In the genomic region with DNA sequence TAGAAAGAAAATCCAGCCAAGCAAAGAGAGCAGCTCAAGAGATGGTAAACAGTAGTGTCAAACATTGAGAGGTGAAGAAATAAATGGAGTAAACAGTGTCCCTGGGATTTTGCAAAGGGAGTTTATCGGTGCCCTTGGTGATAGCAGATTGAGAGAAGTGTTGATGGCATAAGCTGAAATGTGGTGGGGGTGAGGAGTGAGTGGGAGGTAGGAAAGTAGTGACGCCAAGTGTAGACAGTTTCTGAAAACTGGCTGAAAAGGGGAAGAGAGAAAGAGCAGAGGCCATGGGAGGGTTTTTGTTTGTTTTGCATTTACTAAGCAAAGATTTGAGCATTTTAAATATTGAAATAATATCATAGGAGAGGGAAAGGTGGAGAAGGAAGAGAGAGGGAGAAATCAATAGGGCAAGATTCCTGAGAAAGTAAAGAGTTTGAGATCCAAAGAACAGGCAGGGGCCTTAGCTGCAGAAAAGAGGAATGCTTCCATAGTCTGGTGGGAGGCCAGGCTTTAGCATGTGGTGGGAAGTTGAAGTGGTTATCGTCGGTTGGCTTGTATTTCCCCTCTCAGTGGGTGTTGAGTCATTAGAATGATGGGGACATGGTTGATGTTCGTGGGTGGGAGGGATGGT, we compare ENCODE assay signal across 13 cellular contexts. TPM values are rescaled to one million over a fixed set of nuclear protein-coding genes. Genes with fewer than 3 reads are reported as not detected.
DNase-seq lines count a peak whose midpoint lies in the region; ATAC-seq, FAIRE-seq and TF ChIP-seq lines count a peak whose summit lies in the region.
"Had no signal": no experiment of that assay in that cellular context is flagged by ENCODE, and none has a peak within 500 bp of the region (broad histone marks: within the 10 kb centered on the region; RNA-seq: fewer than 3 reads in every experiment).

No MANE protein-coding gene starts in this region.

- H3K4me3 ChIP-seq in foreskin fibroblast (ENCODE audit: low read depth in 1 of 2, low read length in 2 of 2) (no peak overlapping the region), prostate gland (no peak overlapping the region)
- H3K4me3 ChIP-seq: cardiac muscle cell had no signal

- H3K36me3 ChIP-seq in prostate gland: no peaks in the 10 kb centered on the region
- H3K36me3 ChIP-seq: cardiac muscle cell had no signal

- no peaks in the 10 kb centered on the region for H3K9me3 ChIP-seq in prostate gland

- no peak overlapping the region for H3K27ac ChIP-seq in prostate gland
- H3K27ac ChIP-seq: cardiac muscle cell, parathyroid adenoma had no signal

- WGBS in prostate gland: 64% methylated on average over 5 of the region's 5 CpGs

- H3K27me3 ChIP-seq in prostate gland (replicated peaks; ENCODE audit: insufficient read depth): no peaks in the 10 kb centered on the region
- H3K27me3 ChIP-seq: cardiac muscle cell had no signal

- TF ChIP-seq POLR2A in prostate gland (IDR thresholded peaks at IDR 0.05): no peak

- FAIRE-seq in GM18507 (lab: Jason Lieb, UNC): peak; percentile 70

- ATAC-seq in GM21528 (IDR thresholded peaks at IDR 0.05; ENCODE audit: low FRiP score, unreplicated experiment) (peak; percentile 98), HG03196 (IDR thresholded peaks at IDR 0.05; ENCODE audit: unreplicated experiment) (peak; percentile 87)

- intact Hi-C loops in prostate gland (cut with DNase I): no loop called here

- TF ChIP-seq CTCF in foreskin fibroblast (IDR thresholded peaks at IDR 0.05; ENCODE audit: low read depth, low read length) (no peak), prostate gland (IDR thresholded peaks at IDR 0.05) (no peak)

- DNase-seq in GM18507 (ENCODE audit: extremely low spot score, insufficient read length, low read depth) (peak; percentile 14), amniotic epithelial cell (ENCODE audit: low read depth) (peak; percentile 23), amniotic stem cell (lab: John Stamatoyannopoulos, UW) (no peak), foreskin fibroblast (no peak), prostate gland (ENCODE audit: low spot score) (no peak)
- DNase-seq in stimulated activated CD4-positive, alpha-beta T cell treated with anti-CD3 and anti-CD28 coated beads, Interleukin-4, amount 100 ng/mL, for 1 hour: no peak
- DNase-seq: activated CD4-positive, alpha-beta memory T cell treated with anti-CD3 and anti-CD28 coated beads for 36 hours; Calu3; NCI-H774 had no signal

- H3K4me1 ChIP-seq in prostate gland (replicated peaks): no peaks in the 10 kb centered on the region
- H3K4me1 ChIP-seq: parathyroid adenoma had no signal

RNA-seq across cellular contexts. Expression of gene RASAL2, which starts 26.9 kb away (rescaled TPM):
- total RNA-seq in prostate gland: 10 to 100 TPM in 1 of 2 donors, 1 to 10 TPM in 1; 9.2 to 36.9 TPM
- total RNA-seq: activated CD4-positive, alpha-beta memory T cell treated with anti-CD3 and anti-CD28 coated beads for 36 hours had no signal

Comparison
In these comparisons a context has a peak if more than half of its experiments do, and no peak if none do; other contexts are left out.
1. DNase-seq: peak in GM18507 (single experiment) and amniotic epithelial cell (single experiment); none in stimulated activated CD4-positive, alpha-beta T cell treated with anti-CD3 and anti-CD28 coated beads, Interleukin-4, amount 100 ng/mL, for 1 hour (single experiment), amniotic stem cell (single experiment), foreskin fibroblast (0 of 2) and prostate gland (single experiment).